In genomic region chr5:71782771-71783770, GRCh38 we compare ENCODE assay signal across 8 cellular contexts.
A peak's percentile ranks its signal among the peaks of the same experiment; 100 is the strongest.
DNase-seq lines count a peak whose midpoint lies in the region; ATAC-seq and TF ChIP-seq lines count a peak whose summit lies in the region.

No MANE protein-coding gene starts in this region.

- WGBS in right cardiac atrium: 26% methylated on average over 27 of the region's 27 CpGs

- peak overlapping the region; percentile 35 for H3K4me3 ChIP-seq in right cardiac atrium (ENCODE audit: low read length)

- no peaks in the 10 kb centered on the region for H3K27me3 ChIP-seq in right cardiac atrium (ENCODE audit: control insufficient read depth, insufficient read depth)

- ATAC-seq in right cardiac atrium: peak; percentile 89 to 90

- CTCF ChIA-PET in HEK293T (lab: Yijun Ruan, JAX): interaction anchor here (0.9 to 1.9 kb wide), 3 partner anchors 9 to 525 kb away, joined by 3 to 4 read pairs (median 4); no protein-coding TSS in a partner anchor

- peak; percentile 76 for TF ChIP-seq CTCF in GM12874 (IDR thresholded peaks at IDR 0.05; ENCODE audit: insufficient read depth, low read depth, low read length)

- intact Hi-C loops in right cardiac atrium (cut with DNase I): loop anchor here (5.0 to 10.0 kb wide), 5 partner anchors 232 to 524 kb away; partner anchors contain the start of gene MAP1B (in 3 of the 4)

- H3K27ac ChIP-seq in right cardiac atrium (ENCODE audit: low read length): peak overlapping the region; percentile 36

- DNase-seq in HEK293T (ENCODE audit: extremely low spot score) (peak; percentile 70), M059J (ENCODE audit: low read depth) (peak; percentile 77), SHP77 (lab: John Stamatoyannopoulos, UW) (peak; percentile 69 to 81), anterior cingulate cortex (lab: John Stamatoyannopoulos, UW) (peak in 55 of 58 donors; percentile 8 to 89 (median 67)), right cardiac atrium (peak; percentile 83 to 92 (median 85)), putamen (ENCODE audit: low spot score) (peak; percentile 85), activated gamma-delta T cell treated with Interleukin-2 at 50 U/mL for 16 hours (no peak)

- POLR2A ChIA-PET in HEK293T (lab: Yijun Ruan, JAX): no interaction called here

- H3K4me1 ChIP-seq in right cardiac atrium (ENCODE audit: control insufficient read depth, insufficient read depth, low read length): no peaks in the 10 kb centered on the region

- H3K9me3 ChIP-seq in right cardiac atrium (ENCODE audit: control insufficient read depth, low read length): no peaks in the 10 kb centered on the region

TF ChIP-seq in HEK293T, 16 proteins besides CTCF, POLR2A, EP300 and RAD21:
- no peak for TF ChIP-seq SP1 (IDR thresholded peaks at IDR 0.05)
- TF ChIP-seq CTBP1 (IDR thresholded peaks at IDR 0.05; ENCODE audit: borderline replicate concordance): no peak
- peak; percentile 39; the same call in 1 of the 2 replicates for TF ChIP-seq PKNOX1 (IDR thresholded peaks at IDR 0.05)
TF ChIP-seq in HEK293T: peak in this region for 1.
